ENCODE assay signal across 8 cellular contexts in the genomic region with DNA sequence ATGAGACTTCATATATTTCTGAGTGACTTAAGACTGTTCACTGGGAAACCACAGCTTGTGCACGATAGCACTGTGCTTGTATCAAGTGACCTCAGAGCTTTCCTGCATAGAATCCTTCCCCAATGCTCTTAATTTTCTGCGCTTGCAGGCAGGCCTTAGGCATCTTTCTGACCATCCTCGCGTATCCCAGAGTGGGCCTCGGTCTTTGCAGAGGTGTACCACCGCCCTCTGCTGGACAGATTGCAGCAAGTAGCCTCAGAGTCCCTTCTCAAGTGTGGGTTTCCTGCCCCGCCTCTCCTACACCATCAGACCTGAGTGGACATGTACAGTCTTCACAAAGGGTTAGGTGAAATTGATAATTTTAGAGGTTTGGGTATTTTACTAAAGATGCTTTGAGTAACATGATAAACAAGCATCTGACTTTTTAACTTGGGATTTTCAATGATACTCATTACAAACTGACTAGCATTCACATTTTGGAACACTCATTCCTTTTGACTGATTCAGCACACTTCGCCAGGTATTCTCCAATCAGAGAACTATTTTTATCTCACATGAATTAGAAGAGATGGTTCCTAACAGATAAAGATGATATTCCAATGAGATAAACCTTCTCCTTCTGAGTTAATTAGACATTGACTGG.
DNase-seq lines count a peak whose midpoint lies in the region; ATAC-seq, FAIRE-seq and TF ChIP-seq lines count a peak whose summit lies in the region.

No MANE protein-coding gene starts in this region.

- TF ChIP-seq CTCF in Caco-2 (IDR thresholded peaks at IDR 0.05; ENCODE audit: insufficient read depth in 1 of 2, low read depth in 1 of 2, low read length in 1 of 2, severe bottlenecking in 1 of 2, unreplicated experiment in 1 of 2), result peak; percentile 89 to 93
- peak; percentile 87 for TF ChIP-seq CTCF in mesothelial cell of epicardium (IDR thresholded peaks at IDR 0.05; ENCODE audit: unreplicated experiment)

- DNase-seq in Caco-2, result peak; percentile 83 to 86
- peak; percentile 46 for DNase-seq in NCI-H82 treated with DMSO at 0.1 percent for 48 hours (lab: John Stamatoyannopoulos, UW; ENCODE audit: unreplicated experiment)
- peak; percentile 91 for DNase-seq in activated CD8-positive, alpha-beta memory T cell treated with anti-CD3 and anti-CD28 coated beads for 24 hours
- peak; percentile 73 to 89 for DNase-seq in mesothelial cell of epicardium (ENCODE audit: low spot score in 2 of 2, unreplicated experiment in 2 of 2)
- peak; percentile 38 to 62 for DNase-seq in stimulated activated CD8-positive, alpha-beta memory T cell treated with anti-CD3 and anti-CD28 coated beads, Interleukin-4, amount 100 ng/mL, for 1 hour (ENCODE audit: low read depth in 2 of 2, low spot score in 1 of 2)

- POLR2A ChIA-PET in Caco-2 (lab: Charles Lee), result no interaction called here

- no peaks in the 10 kb centered on the region for H3K4me1 ChIP-seq in Caco-2

- no peaks in the 10 kb centered on the region for H3K27me3 ChIP-seq in Caco-2 (replicated peaks; ENCODE audit: control insufficient read depth, insufficient read depth, low read length)

- H3K36me3 Mint-ChIP-seq in Caco-2 (ENCODE audit: insufficient read depth, unreplicated experiment), result no peaks in the 10 kb centered on the region
- no peaks in the 10 kb centered on the region for H3K36me3 Mint-ChIP-seq in mesothelial cell of epicardium

- H3K4me3 Mint-ChIP-seq in Caco-2 (ENCODE audit: unreplicated experiment) (no peak overlapping the region), mesothelial cell of epicardium (no peak overlapping the region)

- FAIRE-seq in endometrium (lab: Jason Lieb, UNC), result peak; percentile 90

- H3K4me1 Mint-ChIP-seq in Caco-2 (ENCODE audit: low read depth, unreplicated experiment) (no peaks in the 10 kb centered on the region), mesothelial cell of epicardium (peaks cover 44% of the 10 kb centered on the region)

- no peaks in the 10 kb centered on the region for H3K9me3 ChIP-seq in Caco-2

- CTCF ChIA-PET in Caco-2 (lab: Charles Lee), result interaction anchor here (0.7 to 1.0 kb wide), 2 partner anchors 8 to 70 kb away, joined by 3 read pairs; no protein-coding TSS in a partner anchor

- no TSS peak for BruUV-seq in Caco-2 (replicated peaks; lab: Mats Ljungman, UMichigan)

- peak; percentile 96 for ATAC-seq in GM19467 (IDR thresholded peaks at IDR 0.05; ENCODE audit: unreplicated experiment)
- peak; percentile 67 for ATAC-seq in HG03558 (IDR thresholded peaks at IDR 0.05; ENCODE audit: extremely low read depth, unreplicated experiment)

- no peak overlapping the region for H3K4me3 ChIP-seq in Caco-2 (ENCODE audit: low read depth, low read length)

- H3K27ac Mint-ChIP-seq in Caco-2 (ENCODE audit: unreplicated experiment), result no peak overlapping the region
- no peak overlapping the region for H3K27ac Mint-ChIP-seq in mesothelial cell of epicardium

- intact Hi-C loops in Caco-2 (cut with micrococcal nuclease; ENCODE audit: unreplicated experiment), result loop anchor here (1.0 to 5.0 kb wide), 7 partner anchors 110 to 1080 kb away; no protein-coding TSS in a partner anchor

- H3K36me3 ChIP-seq in Caco-2 (ENCODE audit: control insufficient read depth, insufficient read depth, low read length), result no peaks in the 10 kb centered on the region

- no peaks in the 10 kb centered on the region for H3K27me3 Mint-ChIP-seq in Caco-2 (ENCODE audit: insufficient read depth, unreplicated experiment)
- H3K27me3 Mint-ChIP-seq in mesothelial cell of epicardium (ENCODE audit: low read depth), result no peaks in the 10 kb centered on the region

- H3K9me3 Mint-ChIP-seq in Caco-2 (ENCODE audit: unreplicated experiment), result no peaks in the 10 kb centered on the region
- no peaks in the 10 kb centered on the region for H3K9me3 Mint-ChIP-seq in mesothelial cell of epicardium
